ENCODE assay signal across 23 cellular contexts in genomic region chr19:14611051-14611450, GRCh38. TPM values are rescaled to one million over a fixed set of nuclear protein-coding genes. Genes with fewer than 3 reads are reported as not detected.
"Had no signal": no experiment of that assay in that cellular context is flagged by ENCODE, and none has a peak within 500 bp of the region (broad histone marks: within the 10 kb centered on the region; RNA-seq: fewer than 3 reads in every experiment).

No MANE protein-coding gene starts in this region.

- H3K36me3 ChIP-seq: ascending aorta, ovary, right lobe of liver, upper lobe of right lung had no signal

- H3K4me2 ChIP-seq: smooth muscle cell had no signal

- H3K4me1 Mint-ChIP-seq: central memory CD8-positive, alpha-beta T cell; neural crest cell had no signal

- H3K9me3 Mint-ChIP-seq: activated naive CD4-positive, alpha-beta T cell treated with anti-CD3 and anti-CD28 coated beads for 36 hours; activated T-cell treated with anti-CD3 and anti-CD28 coated beads, Interleukin-2, amount 50 U/mL, for 4 hours; central memory CD8-positive, alpha-beta T cell had no signal

- H3K27me3 ChIP-seq: ascending aorta, ovary, right lobe of liver, testis, upper lobe of right lung had no signal

- H3K27ac ChIP-seq: ascending aorta, coronary artery, ovary, right lobe of liver, testis, upper lobe of right lung had no signal

- H3K9me3 ChIP-seq: ascending aorta, ovary, right lobe of liver, testis, upper lobe of right lung had no signal

- H3K4me3 ChIP-seq: ascending aorta, coronary artery, ovary, right lobe of liver, smooth muscle cell, testis, upper lobe of right lung had no signal

- ATAC-seq: activated T-cell treated with anti-CD3 and anti-CD28 coated beads, Interleukin-2, amount 50 U/mL, for 4 hours; left lobe of liver; right lobe of liver; upper lobe of right lung had no signal

- DNase-seq: activated CD4-positive, alpha-beta T cell treated with anti-CD3 and anti-CD28 coated beads, Interleukin-2, amount 50 U/mL, for 1 hour; activated CD4-positive, CD25-positive, alpha-beta regulatory T cell treated with anti-CD3 and anti-CD28 coated beads, Interleukin-2, amount 50 U/mL, for 72 hours; activated CD8-positive, alpha-beta memory T cell treated with anti-CD3 and anti-CD28 coated beads, Interleukin-2, amount 50 U/mL, for 4 hours; activated naive CD4-positive, alpha-beta T cell treated with anti-CD3 and anti-CD28 coated beads for 36 hours; activated T-cell treated with anti-CD3 and anti-CD28 coated beads, Interleukin-2, amount 50 U/mL, for 4 hours; erythroblast; foreskin melanocyte; head of caudate nucleus; kidney; ovary; right lobe of liver; stimulated activated CD4-positive, alpha-beta T cell treated with anti-CD3 and anti-CD28 coated beads, Interleukin-4, amount 100 ng/mL, for 1 hour; T1000; testis; upper lobe of right lung had no signal

- H3K27ac Mint-ChIP-seq: activated naive CD4-positive, alpha-beta T cell treated with anti-CD3 and anti-CD28 coated beads for 36 hours had no signal

- H3K4me1 ChIP-seq: ascending aorta, right lobe of liver, testis, upper lobe of right lung had no signal

- H3K4me3 Mint-ChIP-seq: activated naive CD4-positive, alpha-beta T cell treated with anti-CD3 and anti-CD28 coated beads for 36 hours; activated T-cell treated with anti-CD3 and anti-CD28 coated beads, Interleukin-2, amount 50 U/mL, for 4 hours; central memory CD8-positive, alpha-beta T cell; neural crest cell had no signal

RNA-seq across cellular contexts. Expression of gene CLEC17A, which starts 28.2 kb away (rescaled TPM):
- total RNA-seq: ascending aorta, left lobe of liver, lung microvascular endothelial cell, neural crest cell, pulmonary artery endothelial cell, right lobe of liver, smooth muscle cell, upper lobe of right lung had no signal
